8 cellular contexts compared by ENCODE assay signal in the genomic region with DNA sequence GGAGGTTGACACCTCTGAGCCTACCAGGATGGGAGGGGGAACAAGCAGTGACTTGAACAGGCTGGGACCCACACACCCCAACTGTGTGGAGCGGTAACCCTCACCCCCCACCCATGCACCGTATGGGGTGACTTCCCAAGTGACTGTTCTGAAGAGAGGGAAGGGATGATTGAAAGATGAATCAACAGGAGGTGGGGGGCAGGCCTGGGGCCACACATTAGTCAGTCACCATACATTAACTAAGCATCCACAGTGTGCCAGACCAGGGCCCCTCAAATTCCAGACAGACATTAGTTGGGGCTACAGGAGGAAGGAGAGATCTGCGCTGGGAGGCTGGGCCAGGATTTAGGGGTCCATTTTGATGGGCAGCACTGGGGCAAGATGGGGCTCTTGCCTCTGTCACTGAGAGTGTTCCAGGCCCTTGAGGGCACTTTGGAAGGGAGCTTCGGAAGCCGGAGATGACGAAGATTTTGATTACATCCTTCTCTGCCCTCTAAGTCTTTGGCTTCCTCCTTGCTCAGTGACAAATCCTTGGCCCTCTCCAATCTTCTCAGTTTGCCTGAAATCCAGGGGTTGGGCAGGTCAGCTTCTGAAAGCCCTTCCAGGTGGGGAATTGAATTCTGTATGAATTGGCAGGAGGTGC.
DNase-seq lines count a peak whose midpoint lies in the region; TF ChIP-seq lines count a peak whose summit lies in the region.

No MANE protein-coding gene starts in this region.

- TF ChIP-seq CTCF in GM12872 (IDR thresholded peaks at IDR 0.05; ENCODE audit: insufficient read depth, low read depth, low read length) (0 out of 3 replicates have a peak, but pooled peaks have one; percentile 2), RWPE1 (conservative IDR thresholded peaks at IDR 0.05; ENCODE audit: low read depth) (no peak), retinal pigment epithelial cell (conservative IDR thresholded peaks at IDR 0.05; ENCODE audit: low read depth, low read length) (no peak)

- H3K27ac ChIP-seq in RWPE1, result peak overlapping the region; percentile 86

- H3K4me3 ChIP-seq in retinal pigment epithelial cell (ENCODE audit: low read length), result peak overlapping the region; percentile 84

- DNase-seq in RWPE1 (ENCODE audit: low spot score), result peak; percentile 73
- peak; percentile 46 for DNase-seq in fibroblast of gingiva (ENCODE audit: low read depth)
- no peak for DNase-seq in retinal pigment epithelial cell (ENCODE audit: low read depth)
- DNase-seq in epidermal melanocyte (ENCODE audit: insufficient read length, low spot score), result no peak
- DNase-seq in NK-92 (lab: John Stamatoyannopoulos, UW; ENCODE audit: unreplicated experiment), result no peak
- DNase-seq in activated effector memory CD4-positive, alpha-beta T cell treated with Interleukin-2 at 50 U/mL for 16 hours, result no peak
- no peak for DNase-seq in NCI-H748 (lab: John Stamatoyannopoulos, UW; ENCODE audit: unreplicated experiment)

- POLR2A ChIA-PET in RWPE1 (lab: Yijun Ruan, JAX; ENCODE audit: low non-redundant PET), result interaction anchor here (1.4 kb wide), 1 partner anchor 112 kb away, joined by 3 read pairs; no protein-coding TSS in a partner anchor

- CTCF ChIA-PET in RWPE1 (lab: Yijun Ruan, JAX), result interaction anchor here (0.9 to 1.1 kb wide), 2 partner anchors 113 to 137 kb away, joined by 4 read pairs; partner anchors contain the start of gene TUG1

Comparison
In these comparisons a context has a peak if more than half of its experiments do, and no peak if none do; other contexts are left out.
1. DNase-seq: peak in RWPE1 (single experiment) and fibroblast of gingiva (single experiment); none in retinal pigment epithelial cell (single experiment), epidermal melanocyte (single experiment), NK-92 (single experiment), activated effector memory CD4-positive, alpha-beta T cell treated with Interleukin-2 at 50 U/mL for 16 hours (single experiment) and NCI-H748 (single experiment).